In genomic region chr4:124932447-124932846, GRCh38 we compare ENCODE assay signal across 23 cellular contexts.
DNase-seq lines count a peak whose midpoint lies in the region; ATAC-seq and TF ChIP-seq lines count a peak whose summit lies in the region.
"Had no signal": no experiment of that assay in that cellular context is flagged by ENCODE, and none has a peak within 500 bp of the region (broad histone marks: within the 10 kb centered on the region; RNA-seq: fewer than 3 reads in every experiment).

No MANE protein-coding gene starts in this region.

- TF ChIP-seq CTCF in LNCaP clone FGC (IDR thresholded peaks at IDR 0.05; ENCODE audit: control insufficient read depth, extremely low read depth, insufficient read depth), result no peak
- TF ChIP-seq CTCF in VCaP (conservative IDR thresholded peaks at IDR 0.05), result no peak

- POLR2A ChIA-PET in naive thymus-derived CD8-positive, alpha-beta T cell (lab: Charles Lee), result no interaction called here

- DNase-seq in LNCaP clone FGC (ENCODE audit: low read depth) (peak; percentile 77), HCEC 1CT (no peak)
- no peak for DNase-seq in naive thymus-derived CD8-positive, alpha-beta T cell
- DNase-seq: 8988T; ACHN; BE2C; C1 segment of cervical spinal cord; CD4-positive, alpha-beta memory T cell; CD4-positive, CD25-positive, alpha-beta regulatory T cell; CD8-positive, alpha-beta memory T cell; COR-L47; DMS 273 treated with DMSO at 0.1 percent for 48 hours; DMS153; DMS53; DMS79; DND-41; EL; GDM1 had no signal

- no peak overlapping the region for H3K4me3 Mint-ChIP-seq in naive thymus-derived CD8-positive, alpha-beta T cell
- H3K4me3 Mint-ChIP-seq: CD14-positive monocyte; CD4-positive, alpha-beta memory T cell; CD4-positive, CD25-positive, alpha-beta regulatory T cell; CD8-positive, alpha-beta memory T cell had no signal

- no peaks in the 10 kb centered on the region for H3K27me3 Mint-ChIP-seq in naive thymus-derived CD8-positive, alpha-beta T cell
- H3K27me3 Mint-ChIP-seq: CD4-positive, alpha-beta memory T cell; CD4-positive, CD25-positive, alpha-beta regulatory T cell; CD8-positive, alpha-beta memory T cell had no signal

- H3K4me3 ChIP-seq in LNCaP clone FGC (ENCODE audit: low read depth, low read length), result no peak overlapping the region
- H3K4me3 ChIP-seq: BLaER1, GM12878 had no signal

- H3K4me1 Mint-ChIP-seq in naive thymus-derived CD8-positive, alpha-beta T cell, result no peaks in the 10 kb centered on the region
- H3K4me1 Mint-ChIP-seq: CD14-positive monocyte; CD4-positive, alpha-beta memory T cell; CD4-positive, CD25-positive, alpha-beta regulatory T cell; CD8-positive, alpha-beta memory T cell had no signal

- H3K9me3 Mint-ChIP-seq in naive thymus-derived CD8-positive, alpha-beta T cell, result peaks cover 0 to 4% (median 0%) of the 10 kb centered on the region in 9 donors

- peak overlapping the region; percentile 53 for H3K27ac ChIP-seq in VCaP
- H3K27ac ChIP-seq: BLaER1 had no signal

- H3K27ac Mint-ChIP-seq in naive thymus-derived CD8-positive, alpha-beta T cell, result no peak overlapping the region
- H3K27ac Mint-ChIP-seq: CD14-positive monocyte; CD4-positive, CD25-positive, alpha-beta regulatory T cell; CD8-positive, alpha-beta memory T cell had no signal

- ATAC-seq in naive thymus-derived CD8-positive, alpha-beta T cell, result no peak
- ATAC-seq in SK-N-SH treated with all-trans-retinoic acid at 6 μM for 48 hours, result no peak
- ATAC-seq: GM12878 had no signal

- H3K36me3 Mint-ChIP-seq in naive thymus-derived CD8-positive, alpha-beta T cell, result no peaks in the 10 kb centered on the region
- H3K36me3 Mint-ChIP-seq: CD14-positive monocyte; CD4-positive, alpha-beta memory T cell; CD4-positive, CD25-positive, alpha-beta regulatory T cell; CD8-positive, alpha-beta memory T cell had no signal

TF ChIP-seq in SK-N-SH treated with all-trans-retinoic acid at 6 μM for 48 hours, 23 proteins besides CTCF, POLR2A, EP300 and RAD21:
- TF ChIP-seq SNAI2 (CRISPR knock-in tag; IDR thresholded peaks at IDR 0.05), result no peak
- no peak for TF ChIP-seq ZNF565 (CRISPR knock-in tag; conservative IDR thresholded peaks at IDR 0.05; ENCODE audit: low read depth)
- no peak for TF ChIP-seq RARB (CRISPR knock-in tag; IDR thresholded peaks at IDR 0.05)
- no peak for TF ChIP-seq TCF4 (CRISPR knock-in tag; IDR thresholded peaks at IDR 0.05; ENCODE audit: borderline replicate concordance)
- TF ChIP-seq PPARA (CRISPR knock-in tag; IDR thresholded peaks at IDR 0.05; ENCODE audit: borderline replicate concordance), result no peak
